In genomic region chr14:44529026-44529425, GRCh38 we compare ENCODE assay signal across 19 cellular contexts. TPM values are rescaled to one million over a fixed set of nuclear protein-coding genes. Genes with fewer than 3 reads are reported as not detected.
DNase-seq lines count a peak whose midpoint lies in the region; ATAC-seq and TF ChIP-seq lines count a peak whose summit lies in the region.
"Had no signal": no experiment of that assay in that cellular context is flagged by ENCODE, and none has a peak within 500 bp of the region (broad histone marks: within the 10 kb centered on the region; RNA-seq: fewer than 3 reads in every experiment).

No MANE protein-coding gene starts in this region.

- H3K9me3 ChIP-seq in fibroblast of lung (ENCODE audit: control insufficient read depth, insufficient read depth, low read depth, low read length) = no peaks in the 10 kb centered on the region
- H3K9me3 ChIP-seq: heart left ventricle, SJSA1 had no signal

- H4K20me1 ChIP-seq in fibroblast of lung (ENCODE audit: control insufficient read depth, extremely low read depth, insufficient read depth, low read length) = no peaks in the 10 kb centered on the region

- H3K27ac ChIP-seq in fibroblast of lung (ENCODE audit: insufficient read depth, low read length) = no peak overlapping the region
- H3K27ac ChIP-seq: heart left ventricle, SJSA1, skin epidermis had no signal

- H2AFZ ChIP-seq in fibroblast of lung (ENCODE audit: low read length) = no peak overlapping the region

- no peak for TF ChIP-seq CTCF in fibroblast of lung (conservative IDR thresholded peaks at IDR 0.05 in 1 of 2, IDR thresholded peaks at IDR 0.05 in 1 of 2; ENCODE audit: low read depth in 1 of 2, low read length in 2 of 2)

- H3K9ac ChIP-seq in fibroblast of lung (ENCODE audit: insufficient read depth, low read length) = no peak overlapping the region

- ATAC-seq in stimulated activated naive CD8-positive, alpha-beta T cell treated with anti-CD3 and anti-CD28 coated beads, Interleukin-15, Interleukin-2, amounts not matched to agents 100 U/mL and 50 U/mL, for 24 hours = no peak
- ATAC-seq in HG02973 (IDR thresholded peaks at IDR 0.05; ENCODE audit: unreplicated experiment) = no peak
- ATAC-seq: heart left ventricle had no signal

- in situ Hi-C loops in KBM-7 (cut with MboI; ENCODE audit: low pct_unique_long_range_greater_than_20kb, low sequenced_read_pairs) = no loop called here

- no peaks in the 10 kb centered on the region for H3K4me1 ChIP-seq in fibroblast of lung (ENCODE audit: control insufficient read depth, extremely low read depth, insufficient read depth, low read length)
- H3K4me1 ChIP-seq: heart left ventricle, SJSA1 had no signal

- no peaks in the 10 kb centered on the region for H3K36me3 ChIP-seq in fibroblast of lung (ENCODE audit: control insufficient read depth, insufficient read depth, low read length)
- H3K36me3 ChIP-seq: heart left ventricle, SJSA1 had no signal

- H3K79me2 ChIP-seq in fibroblast of lung (ENCODE audit: control insufficient read depth, insufficient read depth, low read length) = no peaks in the 10 kb centered on the region

- no peak overlapping the region for H3K4me3 ChIP-seq in fibroblast of lung (replicated peaks in 1 of 4; ENCODE audit: control extremely low read depth in 1 of 4, insufficient read depth in 1 of 4, low read depth in 3 of 4, low read length in 4 of 4)
- H3K4me3 ChIP-seq: heart left ventricle, SJSA1, skin epidermis had no signal

- no peak overlapping the region for H3K4me2 ChIP-seq in fibroblast of lung (ENCODE audit: extremely low read depth, insufficient read depth, low read length)

- DNase-seq in HS-5 (ENCODE audit: low read depth) = peak; percentile 60
- DNase-seq in NCI-H345 (lab: John Stamatoyannopoulos, UW) = peak; percentile 86
- DNase-seq in fibroblast of lung (ENCODE audit: low read depth in 2 of 2) = peak; percentile 0 to 51
- DNase-seq in superior temporal gyrus (ENCODE audit: extremely low spot score) = peak; percentile 69
- DNase-seq in KBM-7 = no peak
- DNase-seq in stimulated activated naive CD8-positive, alpha-beta T cell treated with anti-CD3 and anti-CD28 coated beads, Interleukin-15, Interleukin-2, amounts not matched to agents 100 U/mL and 50 U/mL, for 24 hours = no peak
- DNase-seq: activated CD4-positive, alpha-beta T cell treated with anti-CD3 and anti-CD28 coated beads, Interleukin-2, amount 10 ng/mL, durations not matched to agents 7 days and 5 days; activated T-cell treated with anti-CD3 and anti-CD28 coated beads, Interleukin-2, amount 50 U/mL, for 24 hours; CD4-positive, CD25-positive, alpha-beta regulatory T cell; cerebellar nuclear complex; GF-D8; heart left ventricle; Kasumi-1; NCI-H1694; stimulated activated naive CD4-positive, alpha-beta T cell had no signal

- no peaks in the 10 kb centered on the region for H3K27me3 ChIP-seq in fibroblast of lung (ENCODE audit: control insufficient read depth, insufficient read depth, low read length)
- H3K27me3 ChIP-seq: heart left ventricle, SJSA1 had no signal

RNA-seq across cellular contexts. Expression of gene FSCB, which starts 21.9 kb away (rescaled TPM):
- total RNA-seq in fibroblast of lung = not detected in 2 replicates
- not detected in 2 replicates for polyA plus RNA-seq in fibroblast of lung
- not detected in 2 replicates for polyA plus RNA-seq in fibroblast of lung (2012)
- not detected in 2 replicates for polyA minus RNA-seq in fibroblast of lung (ENCODE audit: low replicate concordance)
- total RNA-seq: activated CD4-positive, alpha-beta T cell treated with anti-CD3 and anti-CD28 coated beads, Interleukin-2, amount 10 ng/mL, durations not matched to agents 7 days and 5 days; CD4-positive, CD25-positive, alpha-beta regulatory T cell; SJSA1 had no signal
- polyA plus RNA-seq: CD4-positive, CD25-positive, alpha-beta regulatory T cell; heart left ventricle; keratinocyte had no signal

Comparison
In these comparisons a context has a peak if more than half of its experiments do, and no peak if none do; other contexts are left out.
1. DNase-seq: peak in HS-5 (single experiment), NCI-H345 (single experiment), fibroblast of lung (2 of 2) and superior temporal gyrus (single experiment); none in KBM-7 (single experiment) and stimulated activated naive CD8-positive, alpha-beta T cell treated with anti-CD3 and anti-CD28 coated beads, Interleukin-15, Interleukin-2, amounts not matched to agents 100 U/mL and 50 U/mL, for 24 hours (single experiment).